12 cellular contexts compared by ENCODE assay signal in the genomic region with DNA sequence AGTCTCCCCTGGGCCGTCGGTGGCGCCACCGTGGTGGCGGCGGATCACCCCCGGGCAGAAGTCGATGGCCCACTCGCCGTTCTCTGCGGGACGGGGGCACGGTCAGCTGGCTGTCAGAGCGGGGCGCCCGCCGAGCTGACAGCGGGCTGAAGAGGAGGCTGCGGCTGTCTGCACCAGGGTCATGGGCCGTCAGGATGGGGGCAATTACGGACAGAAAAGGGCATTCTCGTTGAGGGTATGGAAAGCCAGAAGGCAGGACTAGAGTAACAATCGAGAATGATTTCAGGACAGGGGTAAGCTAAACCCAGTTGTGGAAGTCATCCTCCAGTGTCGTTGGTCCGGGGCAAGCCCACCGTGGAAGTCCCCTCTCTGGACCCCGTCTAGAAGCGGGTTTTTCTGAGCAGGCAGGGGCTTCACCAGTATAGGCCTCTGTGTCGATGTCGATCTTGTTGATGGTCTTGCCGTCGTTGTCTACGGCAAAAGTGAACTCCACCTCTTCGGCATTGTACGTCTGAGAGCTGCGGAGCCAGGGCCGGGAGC. TPM values are rescaled to one million over a fixed set of nuclear protein-coding genes. Genes with fewer than 3 reads are reported as not detected.
DNase-seq lines count a peak whose midpoint lies in the region; TF ChIP-seq lines count a peak whose summit lies in the region.
"Had no signal": no experiment of that assay in that cellular context is flagged by ENCODE, and none has a peak within 500 bp of the region (broad histone marks: within the 10 kb centered on the region; RNA-seq: fewer than 3 reads in every experiment).

No MANE protein-coding gene starts in this region.

- H3K27ac Mint-ChIP-seq in CD14-positive monocyte: peak overlapping the region; percentile 70 to 97 (median 91)

- no peak overlapping the region for H3K27ac ChIP-seq in HUES6 (ENCODE audit: low read depth, low read length)
- H3K27ac ChIP-seq in neutrophil: peak overlapping the region; percentile 95
- H3K27ac ChIP-seq: cardiac muscle cell, SJSA1, tibial artery had no signal

- TF ChIP-seq CTCF in CD14-positive monocyte (IDR thresholded peaks at IDR 0.05) (no peak), choroid plexus epithelial cell (conservative IDR thresholded peaks at IDR 0.05; ENCODE audit: low read depth, low read length) (no peak), neutrophil (IDR thresholded peaks at IDR 0.05) (no peak)

- intact Hi-C loops in CD14-positive monocyte (cut with micrococcal nuclease): loop anchor here (1.0 to 10.0 kb wide), 3 partner anchors 46 to 164 kb away; a partner anchor contains a TSS

- H3K27me3 ChIP-seq in HUES6 (ENCODE audit: control insufficient read depth, insufficient read depth, low read length): peaks cover 3% of the 10 kb centered on the region; the same call in 1 of the 2 replicates
- peaks cover 68% of the 10 kb centered on the region for H3K27me3 ChIP-seq in neutrophil
- H3K27me3 ChIP-seq: cardiac muscle cell, SJSA1 had no signal

- H3K4me1 Mint-ChIP-seq in CD14-positive monocyte: peaks cover 43% of the 10 kb centered on the region

- H3K4me3 ChIP-seq in HUES6 (ENCODE audit: low read depth, low read length) (peak overlapping the region; percentile 56), choroid plexus epithelial cell (ENCODE audit: low read depth, low read length) (peak overlapping the region; percentile 20), neutrophil (ENCODE audit: low read depth in 1 of 2, low read length in 1 of 2) (peak overlapping the region; percentile 63 to 86)
- H3K4me3 ChIP-seq: cardiac muscle cell, SJSA1 had no signal

- H3K9ac ChIP-seq in HUES6 (ENCODE audit: low read length): no peak overlapping the region

- peaks cover 21% of the 10 kb centered on the region for H3K4me1 ChIP-seq in HUES6 (ENCODE audit: control insufficient read depth, insufficient read depth, low read length)
- H3K4me1 ChIP-seq in neutrophil (ENCODE audit: control insufficient read depth in 1 of 2, insufficient read depth in 1 of 2, low read depth in 1 of 2, low read length in 1 of 2): peaks cover 37 to 49% of the 10 kb centered on the region in 2 experiments
- H3K4me1 ChIP-seq: SJSA1 had no signal

- H3K9me3 ChIP-seq in HUES6 (ENCODE audit: control insufficient read depth, insufficient read depth, low read depth, low read length): no peaks in the 10 kb centered on the region
- H3K9me3 ChIP-seq in neutrophil: no peaks in the 10 kb centered on the region
- H3K9me3 ChIP-seq: gastroesophageal sphincter, SJSA1, tibial artery had no signal

- peaks cover 41 to 59% (median 54%) of the 10 kb centered on the region in 3 donors for H3K27me3 Mint-ChIP-seq in CD14-positive monocyte (ENCODE audit: low read depth in 3 of 3)

- peak overlapping the region; percentile 89 to 91 for H3K4me3 Mint-ChIP-seq in CD14-positive monocyte

- H3K9me3 Mint-ChIP-seq in CD14-positive monocyte: peaks cover 0 to 12% (median 3%) of the 10 kb centered on the region in 7 donors

- DNase-seq in CD14-positive monocyte (ENCODE audit: low spot score) (no peak), choroid plexus epithelial cell (ENCODE audit: low read depth) (no peak), GM19238 (ENCODE audit: insufficient read length, low spot score) (no peak), NCI-H748 treated with DMSO at 0.1 percent for 48 hours (lab: John Stamatoyannopoulos, UW) (no peak), SHP77 treated with DMSO at 0.1 percent for 48 hours (lab: John Stamatoyannopoulos, UW) (no peak), Kasumi-1 (lab: John Stamatoyannopoulos, UW) (no peak)
- DNase-seq: tibial artery had no signal

- peaks cover 21 to 26% of the 10 kb centered on the region in 2 donors for H3K36me3 Mint-ChIP-seq in CD14-positive monocyte

- H3K36me3 ChIP-seq in HUES6 (ENCODE audit: control insufficient read depth, insufficient read depth, low read length) (peaks cover 6% of the 10 kb centered on the region), neutrophil (peaks cover 16% of the 10 kb centered on the region)
- H3K36me3 ChIP-seq: cardiac muscle cell had no signal

RNA-seq across cellular contexts. Expression of a gene that starts 1.7 kb away (rescaled TPM):
- 1 to 10 TPM in 1 of 2 donors, under 1 TPM in 1; 0.54 to 2.1 TPM for polyA plus RNA-seq in CD14-positive monocyte

RNA-seq across cellular contexts. Expression of a gene that starts 1.8 kb away (rescaled TPM):
- 1 to 10 TPM; 1.9 to 4.2 TPM for polyA plus RNA-seq in CD14-positive monocyte

RNA-seq across cellular contexts. Expression of a gene that starts 30.9 kb away (rescaled TPM):
- polyA plus RNA-seq in CD14-positive monocyte: under 1 TPM; 0.24 to 0.29 TPM

RNA-seq across cellular contexts. Expression of a gene that starts 38.7 kb away (rescaled TPM):
- polyA plus RNA-seq in CD14-positive monocyte: 100 to 1,000 TPM; 111 to 138 TPM

RNA-seq across cellular contexts. Expression of a gene that starts 38.9 kb away (rescaled TPM):
- 10 to 100 TPM; 17.2 to 20.6 TPM for polyA plus RNA-seq in CD14-positive monocyte

Comparison
In these comparisons a context has a peak if more than half of its experiments do, and no peak if none do; other contexts are left out.
1. H3K4me3 ChIP-seq: peak in every context shown above with its lines; median percentile 74 in neutrophil; 56 in HUES6; 20 in choroid plexus epithelial cell.